ENCODE assay signal across 19 cellular contexts in the genomic region with DNA sequence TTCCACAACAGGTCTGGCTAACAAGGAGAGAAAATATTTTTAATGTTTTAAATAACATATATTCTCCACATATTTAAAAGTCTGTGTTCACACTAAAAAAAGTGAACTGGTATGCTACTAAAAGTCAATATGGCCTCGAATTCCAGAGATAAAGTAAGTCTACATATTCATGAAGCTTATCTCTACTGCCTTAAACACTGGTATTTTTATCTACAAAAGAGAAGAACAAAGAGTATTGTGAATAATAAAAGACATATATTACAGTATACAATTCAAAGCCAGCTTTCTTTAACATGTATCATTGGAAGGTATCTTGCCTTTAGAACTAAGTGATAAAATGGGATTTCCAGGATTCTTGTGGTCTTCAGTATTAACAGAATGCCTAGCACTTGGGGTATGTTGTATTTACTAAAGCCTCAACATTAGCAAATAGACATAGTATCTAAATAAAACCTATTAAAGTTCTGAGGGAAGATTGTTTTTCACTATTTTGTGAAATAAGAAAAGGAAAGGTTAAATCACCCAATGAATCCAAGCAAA.
"Had no signal": no experiment of that assay in that cellular context is flagged by ENCODE, and none has a peak within 500 bp of the region (broad histone marks: within the 10 kb centered on the region; RNA-seq: fewer than 3 reads in every experiment).

No MANE protein-coding gene starts in this region.

- H3K27me3 ChIP-seq: esophagus muscularis mucosa, gastroesophageal sphincter, neural progenitor cell, pancreas, tibial artery had no signal

- H3K9ac ChIP-seq: neural progenitor cell had no signal

- H3K27ac ChIP-seq: epithelial cell of prostate, esophagus muscularis mucosa, gastroesophageal sphincter, neural progenitor cell, pancreas, tibial artery had no signal

- H3K4me3 ChIP-seq: esophagus muscularis mucosa, gastroesophageal sphincter, neural progenitor cell, pancreas, tibial artery had no signal

- H3K36me3 ChIP-seq: pancreas had no signal

- H3K9me3 ChIP-seq: esophagus muscularis mucosa, gastroesophageal sphincter, pancreas, tibial artery had no signal

- DNase-seq: cerebellar nuclear complex; effector memory CD8-positive, alpha-beta T cell; foreskin fibroblast; hippocampal formation; kidney glomerular epithelial cell; mammary epithelial cell; midbrain; nucleus accumbens; pancreas; right cardiac atrium; stimulated activated CD4-positive, alpha-beta T cell treated with anti-CD3 and anti-CD28 coated beads, Interleukin-4, amount 100 ng/mL, for 1 hour; stimulated activated CD8-positive, alpha-beta memory T cell treated with anti-CD3 and anti-CD28 coated beads, Interleukin-4, amount 100 ng/mL, for 48 hours; tibial artery had no signal

- H3K4me2 ChIP-seq: neural progenitor cell had no signal

- ATAC-seq: effector memory CD8-positive, alpha-beta T cell; gastroesophageal sphincter; natural killer cell treated with Interleukin-12 subunit alpha and Interleukin-12 subunit beta and Interleukin-15 and Interleukin-18, amount 100 ng/mL, for 72 hours; stimulated activated effector memory CD8-positive, alpha-beta T cell treated with anti-CD3 and anti-CD28 coated beads, Interleukin-12 subunit alpha, Interleukin-12 subunit beta, amount 100 ng/mL, for 72 hours had no signal
